14 cellular contexts compared by ENCODE assay signal in genomic region chr6:3577517-3577916, GRCh38.
DNase-seq lines count a peak whose midpoint lies in the region; ATAC-seq and TF ChIP-seq lines count a peak whose summit lies in the region.
"Had no signal": no experiment of that assay in that cellular context is flagged by ENCODE, and none has a peak within 500 bp of the region (broad histone marks: within the 10 kb centered on the region; RNA-seq: fewer than 3 reads in every experiment).

No MANE protein-coding gene starts in this region.

- TF ChIP-seq CTCF in WERI-Rb-1 (IDR thresholded peaks at IDR 0.05; ENCODE audit: low read depth, low read length) (no peak), nephron progenitor cell (IDR thresholded peaks at IDR 0.05) (no peak)

- H3K36me3 ChIP-seq in BLaER1 (no peaks in the 10 kb centered on the region), WERI-Rb-1 (no peaks in the 10 kb centered on the region)

- no peaks in the 10 kb centered on the region for H3K9me3 Mint-ChIP-seq in nephron progenitor cell
- H3K9me3 Mint-ChIP-seq: CD4-positive, alpha-beta T cell had no signal

- H3K27me3 ChIP-seq in BLaER1 (no peaks in the 10 kb centered on the region), WERI-Rb-1 (ENCODE audit: insufficient read depth, low read depth, severe bottlenecking) (no peaks in the 10 kb centered on the region)

- H3K27ac ChIP-seq in BLaER1 = no peak overlapping the region
- peak overlapping the region; percentile 70 for H3K27ac ChIP-seq in WERI-Rb-1
- H3K27ac ChIP-seq: HL-60 had no signal

- peaks cover 29% of the 10 kb centered on the region for H3K4me1 ChIP-seq in BLaER1

- no peaks in the 10 kb centered on the region for H4K20me1 ChIP-seq in BLaER1

- H3K27me3 Mint-ChIP-seq in nephron progenitor cell (ENCODE audit: low read depth, poor library complexity) = peaks cover 2% of the 10 kb centered on the region

- DNase-seq in Jurkat, Clone E6-1 (ENCODE audit: low read depth, low spot score) = peak; percentile 56
- DNase-seq in WERI-Rb-1 = peak; percentile 77
- no peak for DNase-seq in nephron progenitor cell
- no peak for DNase-seq in DMS153 (lab: John Stamatoyannopoulos, UW)
- DNase-seq: 8988T; AML-193; C1 segment of cervical spinal cord; CD4-positive, alpha-beta T cell; DMS79 treated with DMSO at 0.1 percent for 48 hours; EL had no signal

- peaks cover 32% of the 10 kb centered on the region for H3K4me1 Mint-ChIP-seq in nephron progenitor cell

- H3K36me3 Mint-ChIP-seq in nephron progenitor cell (ENCODE audit: low read depth) = no peaks in the 10 kb centered on the region

- H3K27ac Mint-ChIP-seq in nephron progenitor cell = peak overlapping the region; percentile 41
- H3K27ac Mint-ChIP-seq: CD4-positive, alpha-beta T cell had no signal

- no peak overlapping the region for H3K4me3 Mint-ChIP-seq in nephron progenitor cell
- H3K4me3 Mint-ChIP-seq: CD4-positive, alpha-beta T cell had no signal

- H3K9ac ChIP-seq in BLaER1 = no peak overlapping the region

- H3K4me3 ChIP-seq in BLaER1 (no peak overlapping the region), WERI-Rb-1 (ENCODE audit: low read depth, low read length) (no peak overlapping the region)
- no peak overlapping the region for H3K4me3 ChIP-seq in Jurkat, Clone E6-1 (ENCODE audit: low read length)

- H3K4me2 ChIP-seq in BLaER1 = 0 out of 2 replicates have a peak overlapping the region, but pooled peaks have one; percentile 5

- ATAC-seq in GM18867 (IDR thresholded peaks at IDR 0.05; ENCODE audit: unreplicated experiment) = no peak
- ATAC-seq in GM19452 (IDR thresholded peaks at IDR 0.05; ENCODE audit: unreplicated experiment) = no peak

- H3K9me3 ChIP-seq in BLaER1 = no peaks in the 10 kb centered on the region
- H3K9me3 ChIP-seq in WERI-Rb-1 (ENCODE audit: severe bottlenecking) = peaks cover 3% of the 10 kb centered on the region

Comparison
In these comparisons a context has a peak if more than half of its experiments do, and no peak if none do; other contexts are left out.
1. DNase-seq: peak in Jurkat, Clone E6-1 (single experiment) and WERI-Rb-1 (single experiment); none in nephron progenitor cell (single experiment) and DMS153 (single experiment).